34 cellular contexts compared by ENCODE assay signal in the genomic region with DNA sequence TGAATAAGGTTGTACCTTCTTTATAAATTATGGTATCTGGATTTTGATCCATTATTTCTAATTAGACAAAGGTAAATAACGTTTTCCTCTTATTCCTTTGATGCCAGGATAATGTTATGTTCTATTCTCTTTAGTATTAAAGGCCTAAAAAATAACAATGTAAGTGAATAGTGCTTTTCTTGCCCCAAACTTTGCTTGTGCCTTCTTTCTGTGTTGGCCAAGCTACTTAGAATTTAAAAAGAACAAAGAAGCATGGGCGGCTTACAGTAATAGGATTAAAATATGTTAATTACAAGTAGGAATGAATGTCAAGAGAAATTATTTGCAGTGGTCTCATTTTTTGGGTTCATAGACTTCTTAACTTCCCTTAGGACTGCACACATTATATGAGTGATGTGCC.
"Had no signal": no experiment of that assay in that cellular context is flagged by ENCODE, and none has a peak within 500 bp of the region (broad histone marks: within the 10 kb centered on the region; RNA-seq: fewer than 3 reads in every experiment).

No MANE protein-coding gene starts in this region.

- H3K4me2 ChIP-seq: KMS-11 had no signal

- H3K9me3 ChIP-seq: MG63 had no signal

- H3K4me3 ChIP-seq: MG63 had no signal

- H3K27me3 ChIP-seq: MG63 had no signal

- DNase-seq: Karpas-422, Kasumi-1, MG63, MM.1S, MV-4-11, NCI-H1048, NCI-H1092, NCI-H1092 treated with DMSO at 0.1 percent for 48 hours, NCI-H1105, NCI-H1105 treated with DMSO at 0.1 percent for 48 hours, NCI-H1417, NCI-H1417 treated with DMSO at 0.1 percent for 48 hours, NCI-H1436, NCI-H1436 treated with DMSO at 0.1 percent for 48 hours, NCI-H146, NCI-H1694, NCI-H1694 treated with DMSO at 0.1 percent for 48 hours, NCI-H187, NCI-H187 treated with DMSO at 0.1 percent for 48 hours, NCI-H1930, NCI-H2029, NCI-H2029 treated with DMSO at 0.1 percent for 48 hours, NCI-H2081, NCI-H2081 treated with DMSO at 0.1 percent for 48 hours, NCI-H2107, NCI-H2171, NCI-H2171 treated with DMSO at 0.1 percent for 48 hours, NCI-H2227 treated with DMSO at 0.1 percent for 48 hours, NCI-H226, NCI-H345, NCI-H446, NCI-H446 treated with DMSO at 0.1 percent for 48 hours, NCI-H510A had no signal

- H3K9ac ChIP-seq: KMS-11 had no signal

- H3K27ac ChIP-seq: KMS-11 had no signal

- H3K36me3 ChIP-seq: MG63 had no signal
